ENCODE assay signal across 38 cellular contexts in the genomic region with DNA sequence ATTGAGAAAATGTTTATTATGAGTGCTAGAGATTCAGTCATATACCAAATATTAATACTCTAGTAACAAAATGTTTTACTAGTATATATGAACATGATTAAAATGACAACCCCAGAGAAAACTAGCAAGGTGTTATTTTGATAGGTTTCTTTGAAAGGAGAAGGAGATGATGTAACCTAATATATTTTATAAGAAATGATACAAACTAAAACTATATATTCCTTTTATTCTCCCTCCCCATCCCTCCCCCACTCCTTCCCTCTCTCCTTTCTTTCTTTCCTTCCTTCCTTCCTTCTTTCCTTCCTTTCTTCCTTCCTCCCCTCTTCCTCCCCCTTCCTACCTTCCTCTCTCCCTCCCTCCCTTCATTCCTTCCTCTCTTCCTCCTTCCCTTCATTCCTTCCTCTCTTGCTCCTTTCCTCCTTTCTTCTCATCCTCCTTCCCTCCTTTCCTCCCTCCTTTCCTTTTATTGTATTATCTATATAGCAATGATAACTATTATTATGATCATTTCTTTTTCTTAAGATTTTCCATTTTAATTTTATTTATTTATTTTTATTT.
"Had no signal": no experiment of that assay in that cellular context is flagged by ENCODE, and none has a peak within 500 bp of the region (broad histone marks: within the 10 kb centered on the region; RNA-seq: fewer than 3 reads in every experiment).

No MANE protein-coding gene starts in this region.

- H3K27me3 ChIP-seq: adrenal gland, ascending aorta, body of pancreas, brain microvascular endothelial cell, breast epithelium, cardiac muscle cell had no signal

- H3K4me3 ChIP-seq: adrenal gland, ascending aorta, body of pancreas, breast epithelium, cardiac muscle cell had no signal

- DNase-seq: activated effector memory CD4-positive, alpha-beta T cell treated with anti-CD3 and anti-CD28 coated beads, Interleukin-2, amount 50 U/mL, for 16 hours; activated effector memory CD4-positive, alpha-beta T cell treated with Interleukin-2 at 50 U/mL for 16 hours; activated gamma-delta T cell; activated gamma-delta T cell treated with Interleukin-2 at 50 U/mL for 16 hours; activated naive CD4-positive, alpha-beta T cell; activated naive CD4-positive, alpha-beta T cell treated with anti-CD3 and anti-CD28 coated beads for 36 hours; activated naive CD4-positive, alpha-beta T cell treated with anti-CD3 and anti-CD28 coated beads, Interleukin-2, amount 10 ng/mL, durations not matched to agents 7 days and 5 days; activated naive CD4-positive, alpha-beta T cell treated with anti-CD3 and anti-CD28 coated beads, Interleukin-2, amount 50 U/mL, for 16 hours; activated naive CD4-positive, alpha-beta T cell treated with Interleukin-2 at 50 U/mL for 16 hours; activated naive CD8-positive, alpha-beta T cell treated with anti-CD3 and anti-CD28 coated beads for 36 hours; activated naive CD8-positive, alpha-beta T cell treated with anti-CD3 and anti-CD28 coated beads, Interleukin-2, amount 10 ng/mL, durations not matched to agents 7 days and 5 days; activated naive CD8-positive, alpha-beta T cell treated with anti-CD3 and anti-CD28 coated beads, Interleukin-2, amount 50 U/mL, for 24 hours; activated T-cell treated with anti-CD3 and anti-CD28 coated beads, Interleukin-2, amount 50 U/mL, for 24 hours; activated T-cell treated with anti-CD3 and anti-CD28 coated beads, Interleukin-2, amount 50 U/mL, for 4 hours; activated T-cell treated with anti-CD3 and anti-CD28 coated beads, Interleukin-2, amount 50 U/mL, for 48 hours; activated T-cell treated with anti-CD3 and anti-CD28 coated beads, Interleukin-2, amount 50 U/mL, for 72 hours; adrenal gland; amniotic stem cell; amygdala; anterior cingulate cortex; aorta; body of pancreas; brain microvascular endothelial cell; caudate nucleus; central memory CD4-positive, alpha-beta T cell; cerebellar nuclear complex had no signal

- H3K36me3 ChIP-seq: adrenal gland, ascending aorta, brain microvascular endothelial cell, breast epithelium, cardiac muscle cell had no signal

- H3K27me3 Mint-ChIP-seq: activated naive CD4-positive, alpha-beta T cell treated with anti-CD3 and anti-CD28 coated beads, Interleukin-2, amount 10 ng/mL, durations not matched to agents 7 days and 5 days; activated naive CD4-positive, alpha-beta T cell treated with anti-CD3 and anti-CD28 coated beads, Interleukin-2, amount 50 U/mL, for 24 hours; activated naive CD8-positive, alpha-beta T cell treated with anti-CD3 and anti-CD28 coated beads, Interleukin-2, amount 10 ng/mL, durations not matched to agents 7 days and 5 days; activated naive CD8-positive, alpha-beta T cell treated with anti-CD3 and anti-CD28 coated beads, Interleukin-2, amount 50 U/mL, for 24 hours; activated T-cell treated with anti-CD3 and anti-CD28 coated beads, Interleukin-2, amount 50 U/mL, for 24 hours; activated T-helper 17 cell treated with anti-CD3 and anti-CD28 coated beads, Interleukin-2, amount 50 U/mL, for 72 hours; central memory CD8-positive, alpha-beta T cell had no signal

- H3K9me3 ChIP-seq: adrenal gland, ascending aorta, body of pancreas, breast epithelium had no signal

- H3K27ac ChIP-seq: adrenal gland, ascending aorta, body of pancreas, brain microvascular endothelial cell, breast epithelium, cardiac muscle cell had no signal

- H3K36me3 Mint-ChIP-seq: activated naive CD4-positive, alpha-beta T cell treated with anti-CD3 and anti-CD28 coated beads, Interleukin-2, amount 10 ng/mL, durations not matched to agents 7 days and 5 days; activated naive CD4-positive, alpha-beta T cell treated with anti-CD3 and anti-CD28 coated beads, Interleukin-2, amount 50 U/mL, for 24 hours; activated naive CD4-positive, alpha-beta T cell treated with anti-CD3 and anti-CD28 coated beads, Interleukin-2, amount 50 U/mL, for 72 hours; activated naive CD8-positive, alpha-beta T cell; activated naive CD8-positive, alpha-beta T cell treated with anti-CD3 and anti-CD28 coated beads for 36 hours; activated naive CD8-positive, alpha-beta T cell treated with anti-CD3 and anti-CD28 coated beads, Interleukin-2, amount 10 ng/mL, durations not matched to agents 7 days and 5 days; brain had no signal

- H3K9me3 Mint-ChIP-seq: activated naive CD8-positive, alpha-beta T cell treated with anti-CD3 and anti-CD28 coated beads for 36 hours; activated naive CD8-positive, alpha-beta T cell treated with anti-CD3 and anti-CD28 coated beads, Interleukin-2, amount 10 ng/mL, durations not matched to agents 7 days and 5 days; activated naive CD8-positive, alpha-beta T cell treated with anti-CD3 and anti-CD28 coated beads, Interleukin-2, amount 50 U/mL, for 24 hours; activated T-helper 1 cell treated with anti-CD3 and anti-CD28 coated beads, Interleukin-12 subunit alpha, Interleukin-12 subunit beta, Interleukin-2, Interleukin-4 antibody, amounts not matched to agents 30 ng/mL and 10 ng/mL and 1 ng/mL, durations not matched to agents 14 hours and 24 hours and 36 hours; activated T-helper 2 cell treated with anti-CD3 and anti-CD28 coated beads, Interferon-gamma antibody, Interleukin-2, Interleukin-4, amounts not matched to agents 10 μg/mL and 5 μg/mL and 100 μg/mL, durations not matched to agents 14 hours and 24 hours and 36 hours had no signal

- H3K27ac Mint-ChIP-seq: activated naive CD4-positive, alpha-beta T cell treated with anti-CD3 and anti-CD28 coated beads for 36 hours; activated naive CD4-positive, alpha-beta T cell treated with anti-CD3 and anti-CD28 coated beads, Interleukin-2, amount 10 ng/mL, durations not matched to agents 7 days and 5 days; activated naive CD4-positive, alpha-beta T cell treated with anti-CD3 and anti-CD28 coated beads, Interleukin-2, amount 50 U/mL, for 24 hours; activated naive CD4-positive, alpha-beta T cell treated with anti-CD3 and anti-CD28 coated beads, Interleukin-2, amount 50 U/mL, for 72 hours; activated naive CD8-positive, alpha-beta T cell; activated naive CD8-positive, alpha-beta T cell treated with anti-CD3 and anti-CD28 coated beads for 36 hours; activated naive CD8-positive, alpha-beta T cell treated with anti-CD3 and anti-CD28 coated beads, Interleukin-2, amount 10 ng/mL, durations not matched to agents 7 days and 5 days; activated naive CD8-positive, alpha-beta T cell treated with anti-CD3 and anti-CD28 coated beads, Interleukin-2, amount 50 U/mL, for 24 hours; activated T-cell treated with anti-CD3 and anti-CD28 coated beads, Interleukin-2, amount 50 U/mL, for 24 hours; activated T-cell treated with anti-CD3 and anti-CD28 coated beads, Interleukin-2, amount 50 U/mL, for 72 hours; activated T-helper 1 cell treated with anti-CD3 and anti-CD28 coated beads, Interleukin-12 subunit alpha, Interleukin-12 subunit beta, Interleukin-2, Interleukin-4 antibody, amounts not matched to agents 30 ng/mL and 10 ng/mL and 1 ng/mL, durations not matched to agents 14 hours and 24 hours and 36 hours; activated T-helper 17 cell treated with anti-CD3 and anti-CD28 coated beads, Interleukin-2, amount 50 U/mL, for 72 hours; activated T-helper 2 cell treated with anti-CD3 and anti-CD28 coated beads, Interferon-gamma antibody, Interleukin-2, Interleukin-4, amounts not matched to agents 10 μg/mL and 5 μg/mL and 100 μg/mL, durations not matched to agents 14 hours and 24 hours and 36 hours; brain had no signal

- H3K4me1 Mint-ChIP-seq: activated naive CD4-positive, alpha-beta T cell treated with anti-CD3 and anti-CD28 coated beads, Interleukin-2, amount 10 ng/mL, durations not matched to agents 7 days and 5 days; activated naive CD4-positive, alpha-beta T cell treated with anti-CD3 and anti-CD28 coated beads, Interleukin-2, amount 50 U/mL, for 24 hours; activated naive CD8-positive, alpha-beta T cell treated with anti-CD3 and anti-CD28 coated beads for 36 hours; activated naive CD8-positive, alpha-beta T cell treated with anti-CD3 and anti-CD28 coated beads, Interleukin-2, amount 10 ng/mL, durations not matched to agents 7 days and 5 days; activated naive CD8-positive, alpha-beta T cell treated with anti-CD3 and anti-CD28 coated beads, Interleukin-2, amount 50 U/mL, for 24 hours; activated T-helper 17 cell treated with anti-CD3 and anti-CD28 coated beads, Interleukin-2, amount 50 U/mL, for 72 hours; brain; central memory CD8-positive, alpha-beta T cell had no signal

- H3K4me1 ChIP-seq: adrenal gland, ascending aorta, body of pancreas, breast epithelium had no signal

- H3K4me3 Mint-ChIP-seq: activated naive CD4-positive, alpha-beta T cell treated with anti-CD3 and anti-CD28 coated beads for 36 hours; activated naive CD4-positive, alpha-beta T cell treated with anti-CD3 and anti-CD28 coated beads, Interleukin-2, amount 10 ng/mL, durations not matched to agents 7 days and 5 days; activated naive CD4-positive, alpha-beta T cell treated with anti-CD3 and anti-CD28 coated beads, Interleukin-2, amount 50 U/mL, for 24 hours; activated naive CD8-positive, alpha-beta T cell; activated naive CD8-positive, alpha-beta T cell treated with anti-CD3 and anti-CD28 coated beads for 36 hours; activated naive CD8-positive, alpha-beta T cell treated with anti-CD3 and anti-CD28 coated beads, Interleukin-2, amount 10 ng/mL, durations not matched to agents 7 days and 5 days; activated naive CD8-positive, alpha-beta T cell treated with anti-CD3 and anti-CD28 coated beads, Interleukin-2, amount 50 U/mL, for 24 hours; activated T-cell treated with anti-CD3 and anti-CD28 coated beads, Interleukin-2, amount 50 U/mL, for 24 hours; activated T-cell treated with anti-CD3 and anti-CD28 coated beads, Interleukin-2, amount 50 U/mL, for 4 hours; activated T-cell treated with anti-CD3 and anti-CD28 coated beads, Interleukin-2, amount 50 U/mL, for 72 hours; activated T-helper 1 cell treated with anti-CD3 and anti-CD28 coated beads, Interleukin-12 subunit alpha, Interleukin-12 subunit beta, Interleukin-2, Interleukin-4 antibody, amounts not matched to agents 30 ng/mL and 10 ng/mL and 1 ng/mL, durations not matched to agents 14 hours and 24 hours and 36 hours; activated T-helper 17 cell treated with anti-CD3 and anti-CD28 coated beads, Interleukin-2, amount 50 U/mL, for 72 hours; brain; central memory CD8-positive, alpha-beta T cell had no signal

- ATAC-seq: activated naive CD4-positive, alpha-beta T cell treated with anti-CD3 and anti-CD28 coated beads, Interleukin-2, amount 50 U/mL, for 72 hours; activated naive CD8-positive, alpha-beta T cell treated with anti-CD3 and anti-CD28 coated beads, Interleukin-2, amount 50 U/mL, for 24 hours; activated T-cell treated with anti-CD3 and anti-CD28 coated beads, Interleukin-2, amount 50 U/mL, for 4 hours; activated T-cell treated with anti-CD3 and anti-CD28 coated beads, Interleukin-2, amount 50 U/mL, for 72 hours; activated T-helper 17 cell treated with anti-CD3 and anti-CD28 coated beads, Interleukin-2, amount 50 U/mL, for 72 hours; body of pancreas had no signal

- FAIRE-seq: bronchial epithelial cell had no signal
